ENCODE assay signal across 24 cellular contexts in genomic region chr13:85969331-85969730, GRCh38.
"Had no signal": no experiment of that assay in that cellular context is flagged by ENCODE, and none has a peak within 500 bp of the region (broad histone marks: within the 10 kb centered on the region; RNA-seq: fewer than 3 reads in every experiment).

No MANE protein-coding gene starts in this region.

- H3K27ac ChIP-seq: left lung, lower lobe of right lung, pancreas, prostate gland, skin epidermis, spleen, tibial nerve, uterus had no signal

- H3K4me3 ChIP-seq: left lung, lower lobe of right lung, pancreas, prostate gland, skin epidermis, spleen, tibial nerve, uterus had no signal

- H3K27me3 ChIP-seq: left lung, pancreas, spleen, tibial nerve, uterus had no signal

- DNase-seq: hypothalamus; immature natural killer cell; kidney; left colon; left lung; lower lobe of right lung; mammary epithelial cell; mesenchymal stem cell; naive B cell; natural killer cell; nucleus accumbens; pancreas; posterior cingulate gyrus; retina; right cardiac atrium; spleen; stimulated activated CD4-positive, alpha-beta T cell treated with anti-CD3 and anti-CD28 coated beads, Interleukin-4, amount 100 ng/mL, for 24 hours; stimulated activated naive CD4-positive, alpha-beta T cell treated with Interleukin-2 at 50 U/mL for 16 hours; stimulated activated naive CD8-positive, alpha-beta T cell treated with anti-CD3 and anti-CD28 coated beads, Interleukin-15, amount 100 ng/mL, for 72 hours; substantia nigra; uterus had no signal

- H3K9me3 ChIP-seq: lower lobe of right lung, pancreas, prostate gland, tibial nerve, uterus had no signal

- H3K4me1 ChIP-seq: left lung, lower lobe of right lung, pancreas, prostate gland, spleen, tibial nerve, uterus had no signal

- H3K36me3 ChIP-seq: left lung, lower lobe of right lung, pancreas, prostate gland, spleen, tibial nerve, uterus had no signal
